Comparison of ENCODE assay signal across 1 cellular context in the genomic region with DNA sequence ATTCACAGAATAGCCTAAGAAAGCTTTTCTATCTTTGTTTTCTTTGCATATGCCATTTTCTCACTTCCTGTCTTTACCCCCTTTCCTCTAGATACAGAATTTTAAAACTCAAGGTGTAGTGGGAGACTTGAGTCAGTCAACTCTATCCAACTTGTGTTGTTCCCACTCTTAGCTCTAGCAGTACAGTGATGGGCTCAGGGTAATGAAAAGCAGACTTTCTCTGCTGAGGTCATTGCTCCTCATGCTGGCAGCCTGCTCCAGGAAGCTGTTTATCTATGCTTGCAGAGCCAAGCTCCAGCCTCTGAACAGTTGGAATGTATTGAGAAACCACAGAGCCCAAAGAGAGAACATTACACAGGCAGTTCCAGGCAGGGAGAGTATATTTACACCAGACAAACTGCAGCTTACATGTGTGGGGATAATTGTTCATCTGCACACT.
TF ChIP-seq lines count a peak whose summit lies in the region.

No MANE protein-coding gene starts in this region.

TF ChIP-seq in HepG2, 621 proteins besides CTCF, POLR2A, EP300 and RAD21 (continued from another document and continues in another):
- TF ChIP-seq AHDC1 (CRISPR knock-in tag; IDR thresholded peaks at IDR 0.05; ENCODE audit: borderline replicate concordance) (peak; percentile 51; the same call in 1 of the 2 replicates), MED8 (CRISPR knock-in tag; IDR thresholded peaks at IDR 0.05; ENCODE audit: insufficient replicate concordance) (no peak), HMGXB4 (CRISPR knock-in tag; IDR thresholded peaks at IDR 0.05; ENCODE audit: borderline replicate concordance in 1 of 2, low read depth in 1 of 2) (no peak), ZFY (CRISPR knock-in tag; IDR thresholded peaks at IDR 0.05) (no peak), FOXK1 (CRISPR knock-in tag; IDR thresholded peaks at IDR 0.05; ENCODE audit: borderline replicate concordance, low read depth) (peak; percentile 73; the same call in 1 of the 2 replicates), NR2F1 (CRISPR knock-in tag; IDR thresholded peaks at IDR 0.05) (no peak), RFXAP (CRISPR knock-in tag; IDR thresholded peaks at IDR 0.05; ENCODE audit: borderline replicate concordance) (no peak), HIVEP1 (CRISPR knock-in tag; IDR thresholded peaks at IDR 0.05) (no peak), ZNF142 (CRISPR knock-in tag; IDR thresholded peaks at IDR 0.05) (0 out of 2 replicates have a peak, but pooled peaks have one; percentile 28), ZC3H13 (CRISPR knock-in tag; IDR thresholded peaks at IDR 0.05) (no peak), REPIN1 (CRISPR knock-in tag; IDR thresholded peaks at IDR 0.05; ENCODE audit: borderline replicate concordance, low read depth) (peak; percentile 53; the same call in 1 of the 2 replicates), ZFP37 (CRISPR knock-in tag; IDR thresholded peaks at IDR 0.05; ENCODE audit: borderline replicate concordance) (0 out of 2 replicates have a peak, but pooled peaks have one; percentile 40), ZNF543 (CRISPR knock-in tag; IDR thresholded peaks at IDR 0.05) (no peak), CENPT (CRISPR knock-in tag; IDR thresholded peaks at IDR 0.05; ENCODE audit: low read depth) (no peak), ELF3 (CRISPR knock-in tag; IDR thresholded peaks at IDR 0.05) (peak; percentile 91), ZNF331 (CRISPR knock-in tag; IDR thresholded peaks at IDR 0.05) (peak; percentile 93), SP5 (CRISPR knock-in tag; IDR thresholded peaks at IDR 0.05; ENCODE audit: borderline replicate concordance, low read depth) (no peak)
- TF ChIP-seq, protein P1, sequence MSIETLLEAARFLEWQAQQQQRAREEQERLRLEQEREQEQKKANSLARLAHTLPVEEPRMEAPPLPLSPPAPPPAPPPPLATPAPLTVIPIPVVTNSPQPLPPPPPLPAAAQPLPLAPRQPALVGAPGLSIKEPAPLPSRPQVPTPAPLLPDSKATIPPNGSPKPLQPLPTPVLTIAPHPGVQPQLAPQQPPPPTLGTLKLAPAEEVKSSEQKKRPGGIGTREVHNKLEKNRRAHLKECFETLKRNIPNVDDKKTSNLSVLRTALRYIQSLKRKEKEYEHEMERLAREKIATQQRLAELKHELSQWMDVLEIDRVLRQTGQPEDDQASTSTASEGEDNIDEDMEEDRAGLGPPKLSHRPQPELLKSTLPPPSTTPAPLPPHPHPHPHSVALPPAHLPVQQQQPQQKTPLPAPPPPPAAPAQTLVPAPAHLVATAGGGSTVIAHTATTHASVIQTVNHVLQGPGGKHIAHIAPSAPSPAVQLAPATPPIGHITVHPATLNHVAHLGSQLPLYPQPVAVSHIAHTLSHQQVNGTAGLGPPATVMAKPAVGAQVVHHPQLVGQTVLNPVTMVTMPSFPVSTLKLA (IDR thresholded peaks at IDR 0.05), result 0 out of 2 replicates have a peak, but pooled peaks have one; percentile 13
- TF ChIP-seq, protein P2, sequence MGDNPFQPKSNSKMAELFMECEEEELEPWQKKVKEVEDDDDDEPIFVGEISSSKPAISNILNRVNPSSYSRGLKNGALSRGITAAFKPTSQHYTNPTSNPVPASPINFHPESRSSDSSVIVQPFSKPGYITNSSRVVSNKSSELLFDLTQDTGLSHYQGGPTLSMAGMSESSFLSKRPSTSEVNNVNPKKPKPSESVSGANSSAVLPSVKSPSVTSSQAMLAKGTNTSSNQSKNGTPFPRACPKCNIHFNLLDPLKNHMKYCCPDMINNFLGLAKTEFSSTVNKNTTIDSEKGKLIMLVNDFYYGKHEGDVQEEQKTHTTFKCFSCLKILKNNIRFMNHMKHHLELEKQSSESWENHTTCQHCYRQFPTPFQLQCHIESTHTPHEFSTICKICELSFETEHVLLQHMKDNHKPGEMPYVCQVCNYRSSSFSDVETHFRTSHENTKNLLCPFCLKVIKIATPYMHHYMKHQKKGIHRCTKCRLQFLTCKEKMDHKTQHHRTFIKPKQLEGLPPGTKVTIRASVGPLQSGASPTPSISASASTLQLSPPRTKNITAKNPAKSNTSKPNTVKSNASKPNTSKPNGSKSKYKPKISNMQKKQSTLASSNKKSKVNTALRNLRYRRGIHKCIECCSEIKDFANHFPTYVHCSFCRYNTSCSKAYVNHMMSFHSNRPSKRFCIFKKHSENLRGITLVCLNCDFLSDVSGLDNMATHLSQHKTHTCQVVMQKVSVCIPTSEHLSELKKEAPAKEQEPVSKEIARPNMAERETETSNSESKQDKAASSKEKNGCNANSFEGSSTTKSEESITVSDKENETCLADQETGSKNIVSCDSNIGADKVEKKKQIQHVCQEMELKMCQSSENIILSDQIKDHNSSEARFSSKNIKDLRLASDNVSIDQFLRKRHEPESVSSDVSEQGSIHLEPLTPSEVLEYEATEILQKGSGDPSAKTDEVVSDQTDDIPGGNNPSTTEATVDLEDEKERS (CRISPR knock-in tag; IDR thresholded peaks at IDR 0.05), result no peak
- TF ChIP-seq, protein P3, sequence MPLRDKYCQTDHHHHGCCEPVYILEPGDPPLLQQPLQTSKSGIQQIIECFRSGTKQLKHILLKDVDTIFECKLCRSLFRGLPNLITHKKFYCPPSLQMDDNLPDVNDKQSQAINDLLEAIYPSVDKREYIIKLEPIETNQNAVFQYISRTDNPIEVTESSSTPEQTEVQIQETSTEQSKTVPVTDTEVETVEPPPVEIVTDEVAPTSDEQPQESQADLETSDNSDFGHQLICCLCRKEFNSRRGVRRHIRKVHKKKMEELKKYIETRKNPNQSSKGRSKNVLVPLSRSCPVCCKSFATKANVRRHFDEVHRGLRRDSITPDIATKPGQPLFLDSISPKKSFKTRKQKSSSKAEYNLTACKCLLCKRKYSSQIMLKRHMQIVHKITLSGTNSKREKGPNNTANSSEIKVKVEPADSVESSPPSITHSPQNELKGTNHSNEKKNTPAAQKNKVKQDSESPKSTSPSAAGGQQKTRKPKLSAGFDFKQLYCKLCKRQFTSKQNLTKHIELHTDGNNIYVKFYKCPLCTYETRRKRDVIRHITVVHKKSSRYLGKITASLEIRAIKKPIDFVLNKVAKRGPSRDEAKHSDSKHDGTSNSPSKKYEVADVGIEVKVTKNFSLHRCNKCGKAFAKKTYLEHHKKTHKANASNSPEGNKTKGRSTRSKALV (CRISPR knock-in tag; IDR thresholded peaks at IDR 0.05), result peak; percentile 30; the same call in 1 of the 2 replicates
- TF ChIP-seq, protein P4, sequence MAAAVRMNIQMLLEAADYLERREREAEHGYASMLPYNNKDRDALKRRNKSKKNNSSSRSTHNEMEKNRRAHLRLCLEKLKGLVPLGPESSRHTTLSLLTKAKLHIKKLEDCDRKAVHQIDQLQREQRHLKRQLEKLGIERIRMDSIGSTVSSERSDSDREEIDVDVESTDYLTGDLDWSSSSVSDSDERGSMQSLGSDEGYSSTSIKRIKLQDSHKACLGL (CRISPR knock-in tag; IDR thresholded peaks at IDR 0.05), result no peak
- TF ChIP-seq, protein P5, sequence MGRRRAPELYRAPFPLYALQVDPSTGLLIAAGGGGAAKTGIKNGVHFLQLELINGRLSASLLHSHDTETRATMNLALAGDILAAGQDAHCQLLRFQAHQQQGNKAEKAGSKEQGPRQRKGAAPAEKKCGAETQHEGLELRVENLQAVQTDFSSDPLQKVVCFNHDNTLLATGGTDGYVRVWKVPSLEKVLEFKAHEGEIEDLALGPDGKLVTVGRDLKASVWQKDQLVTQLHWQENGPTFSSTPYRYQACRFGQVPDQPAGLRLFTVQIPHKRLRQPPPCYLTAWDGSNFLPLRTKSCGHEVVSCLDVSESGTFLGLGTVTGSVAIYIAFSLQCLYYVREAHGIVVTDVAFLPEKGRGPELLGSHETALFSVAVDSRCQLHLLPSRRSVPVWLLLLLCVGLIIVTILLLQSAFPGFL (CRISPR knock-in tag; IDR thresholded peaks at IDR 0.05), result no peak
- TF ChIP-seq, protein P6, sequence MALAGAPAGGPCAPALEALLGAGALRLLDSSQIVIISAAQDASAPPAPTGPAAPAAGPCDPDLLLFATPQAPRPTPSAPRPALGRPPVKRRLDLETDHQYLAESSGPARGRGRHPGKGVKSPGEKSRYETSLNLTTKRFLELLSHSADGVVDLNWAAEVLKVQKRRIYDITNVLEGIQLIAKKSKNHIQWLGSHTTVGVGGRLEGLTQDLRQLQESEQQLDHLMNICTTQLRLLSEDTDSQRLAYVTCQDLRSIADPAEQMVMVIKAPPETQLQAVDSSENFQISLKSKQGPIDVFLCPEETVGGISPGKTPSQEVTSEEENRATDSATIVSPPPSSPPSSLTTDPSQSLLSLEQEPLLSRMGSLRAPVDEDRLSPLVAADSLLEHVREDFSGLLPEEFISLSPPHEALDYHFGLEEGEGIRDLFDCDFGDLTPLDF (CRISPR knock-in tag; IDR thresholded peaks at IDR 0.05), result no peak
